Comparison of ENCODE assay signal across 10 cellular contexts in genomic region chr10:45580371-45580770, GRCh38.
DNase-seq lines count a peak whose midpoint lies in the region; ATAC-seq and TF ChIP-seq lines count a peak whose summit lies in the region.
"Had no signal": no experiment of that assay in that cellular context is flagged by ENCODE, and none has a peak within 500 bp of the region (broad histone marks: within the 10 kb centered on the region; RNA-seq: fewer than 3 reads in every experiment).

No MANE protein-coding gene starts in this region.

- H3K9me3 Mint-ChIP-seq in activated T-cell treated with anti-CD3 and anti-CD28 coated beads, Interleukin-2, amount 50 U/mL, for 24 hours: peaks cover 4% of the 10 kb centered on the region
- H3K9me3 Mint-ChIP-seq in activated naive CD8-positive, alpha-beta T cell treated with anti-CD3 and anti-CD28 coated beads for 36 hours: peaks cover 7% of the 10 kb centered on the region

- H3F3A ChIP-seq in PC-3 (ENCODE audit: low read length, unreplicated experiment): no peaks in the 10 kb centered on the region

- H3K9me3 ChIP-seq in thoracic aorta (peaks cover 2% of the 10 kb centered on the region), PC-3 (ENCODE audit: low read length) (no peaks in the 10 kb centered on the region)

- no TSS peak for BruUV-seq in PC-3 (replicated peaks; lab: Mats Ljungman, UMichigan)

- H3K27me3 Mint-ChIP-seq in activated T-cell treated with anti-CD3 and anti-CD28 coated beads, Interleukin-2, amount 50 U/mL, for 24 hours: no peaks in the 10 kb centered on the region
- no peaks in the 10 kb centered on the region for H3K27me3 Mint-ChIP-seq in activated naive CD8-positive, alpha-beta T cell treated with anti-CD3 and anti-CD28 coated beads for 36 hours

- no peak overlapping the region for H3K4me2 ChIP-seq in PC-3 (ENCODE audit: low read length)

- H3K4me3 Mint-ChIP-seq in activated T-cell treated with anti-CD3 and anti-CD28 coated beads, Interleukin-2, amount 50 U/mL, for 24 hours: peak overlapping the region; percentile 80
- H3K4me3 Mint-ChIP-seq in activated naive CD8-positive, alpha-beta T cell treated with anti-CD3 and anti-CD28 coated beads for 36 hours: peak overlapping the region; percentile 83

- no peaks in the 10 kb centered on the region for H3K9me2 ChIP-seq in PC-3 (replicated peaks; ENCODE audit: low read length)

- peak; percentile 58 for ATAC-seq in HG03066 (IDR thresholded peaks at IDR 0.05; ENCODE audit: low read depth, unreplicated experiment)
- no peak for ATAC-seq in thoracic aorta (ENCODE audit: insufficient number of reproducible peaks, low FRiP score, low read depth)
- ATAC-seq in HG03469 (IDR thresholded peaks at IDR 0.05; ENCODE audit: unreplicated experiment): no peak
- ATAC-seq in PC-3: no peak

- no peaks in the 10 kb centered on the region for H3K27me3 ChIP-seq in thoracic aorta (replicated peaks; ENCODE audit: insufficient read depth)
- H3K27me3 ChIP-seq in PC-3 (ENCODE audit: low read length): no peaks in the 10 kb centered on the region

- H3K36me3 ChIP-seq in thoracic aorta: no peaks in the 10 kb centered on the region
- H3K36me3 ChIP-seq in PC-3 (ENCODE audit: low read depth, low read length): no peaks in the 10 kb centered on the region

- no peak for TF ChIP-seq CTCF in thoracic aorta (IDR thresholded peaks at IDR 0.05)
- no peak for TF ChIP-seq CTCF in PC-3 (conservative IDR thresholded peaks at IDR 0.05; ENCODE audit: low read depth, low read length)

- H2AFZ ChIP-seq in PC-3 (ENCODE audit: low read length): no peak overlapping the region

- no peak for DNase-seq in activated T-cell treated with anti-CD3 and anti-CD28 coated beads, Interleukin-2, amount 50 U/mL, for 24 hours
- DNase-seq in activated T-cell treated with anti-CD3 and anti-CD28 coated beads, Interleukin-2, amount 50 U/mL, for 48 hours: no peak
- DNase-seq in activated naive CD8-positive, alpha-beta T cell treated with anti-CD3 and anti-CD28 coated beads for 36 hours: no peak
- DNase-seq in thoracic aorta (ENCODE audit: low spot score) (no peak), NCI-H146 treated with DMSO at 0.1 percent for 48 hours (lab: John Stamatoyannopoulos, UW; ENCODE audit: unreplicated experiment) (no peak), PC-3 (no peak)

- H3K9ac ChIP-seq in PC-3 (ENCODE audit: low read length): no peak overlapping the region

- peaks cover 40% of the 10 kb centered on the region for H3K4me1 Mint-ChIP-seq in activated T-cell treated with anti-CD3 and anti-CD28 coated beads, Interleukin-2, amount 50 U/mL, for 24 hours (ENCODE audit: low read depth)
- peaks cover 29% of the 10 kb centered on the region for H3K4me1 Mint-ChIP-seq in activated naive CD8-positive, alpha-beta T cell treated with anti-CD3 and anti-CD28 coated beads for 36 hours

- POLR2A ChIA-PET in PC-3 (lab: Charles Lee; ENCODE audit: unreplicated experiment): no interaction called here

- H3K36me3 Mint-ChIP-seq in activated T-cell treated with anti-CD3 and anti-CD28 coated beads, Interleukin-2, amount 50 U/mL, for 24 hours (ENCODE audit: low read depth): peaks cover 3% of the 10 kb centered on the region
- peaks cover 7% of the 10 kb centered on the region for H3K36me3 Mint-ChIP-seq in activated naive CD8-positive, alpha-beta T cell treated with anti-CD3 and anti-CD28 coated beads for 36 hours

- intact Hi-C loops in PC-3 (cut with micrococcal nuclease): no loop called here

- H3K79me2 ChIP-seq in PC-3 (ENCODE audit: low read length): peaks cover 15% of the 10 kb centered on the region

- CTCF ChIA-PET in PC-3 (lab: Charles Lee): no interaction called here

- peak overlapping the region; percentile 93 for H3K27ac Mint-ChIP-seq in activated T-cell treated with anti-CD3 and anti-CD28 coated beads, Interleukin-2, amount 50 U/mL, for 24 hours
- peak overlapping the region; percentile 97 for H3K27ac Mint-ChIP-seq in activated naive CD8-positive, alpha-beta T cell treated with anti-CD3 and anti-CD28 coated beads for 36 hours

- no peak overlapping the region for H3K27ac ChIP-seq in thoracic aorta
- H3K27ac ChIP-seq in PC-3 (ENCODE audit: low read length): no peak overlapping the region
- H3K27ac ChIP-seq: C4-2B, epithelial cell of prostate had no signal

- H4K20me1 ChIP-seq in PC-3 (ENCODE audit: low read length): no peaks in the 10 kb centered on the region

- H3K4me3 ChIP-seq in thoracic aorta (peak overlapping the region; percentile 12), PC-3 (ENCODE audit: low read length) (no peak overlapping the region)

- H3K4me1 ChIP-seq in thoracic aorta (ENCODE audit: control insufficient read depth in 1 of 2, low read depth in 2 of 2) (no peaks in the 10 kb centered on the region), PC-3 (ENCODE audit: insufficient read depth, low read length) (peaks cover 37% of the 10 kb centered on the region)
